ENCODE assay signal across 26 cellular contexts in genomic region chr18:37264956-37265355, GRCh38.
"Had no signal": no experiment of that assay in that cellular context is flagged by ENCODE, and none has a peak within 500 bp of the region (broad histone marks: within the 10 kb centered on the region; RNA-seq: fewer than 3 reads in every experiment).

No MANE protein-coding gene starts in this region.

- H3K27me3 Mint-ChIP-seq: natural killer cell treated with Interleukin-12 subunit alpha and Interleukin-12 subunit beta and Interleukin-15 and Interleukin-18, amount 100 ng/mL, for 72 hours had no signal

- H3K9me3 Mint-ChIP-seq: memory B cell; natural killer cell treated with Interleukin-12 subunit alpha and Interleukin-12 subunit beta and Interleukin-15 and Interleukin-18, amount 100 ng/mL, for 72 hours; neural crest cell; type B pancreatic cell had no signal

- ATAC-seq: effector memory CD8-positive, alpha-beta T cell; heart right ventricle; natural killer cell treated with Interleukin-12 subunit alpha and Interleukin-12 subunit beta and Interleukin-15 and Interleukin-18, amount 100 ng/mL, for 72 hours; stimulated activated memory B cell treated with anti-CD40 and anti-IgM and Interleukin-4, amounts not matched to agents 10 μg/mL and 1 μg/mL and 100 μg/mL, for 72 hours; stimulated activated naive CD8-positive, alpha-beta T cell treated with anti-CD3 and anti-CD28 coated beads, Interleukin-15, Interleukin-2, amounts not matched to agents 100 U/mL and 50 U/mL, for 24 hours had no signal

- H3K27me3 ChIP-seq: right atrium auricular region, testis had no signal

- H3K36me3 ChIP-seq: esophagus squamous epithelium, heart right ventricle, prostate gland, right atrium auricular region, sigmoid colon, spleen, tibial artery had no signal

- H3K4me3 Mint-ChIP-seq: effector memory CD8-positive, alpha-beta T cell; memory B cell; natural killer cell treated with Interleukin-12 subunit alpha and Interleukin-12 subunit beta and Interleukin-15 and Interleukin-18, amount 100 ng/mL, for 72 hours; neural crest cell; stimulated activated memory B cell treated with anti-CD40 and anti-IgM and Interleukin-4, amounts not matched to agents 10 μg/mL and 1 μg/mL and 100 μg/mL, for 72 hours; type B pancreatic cell had no signal

- H3K9me3 ChIP-seq: esophagus squamous epithelium, heart right ventricle, prostate gland, right atrium auricular region, sigmoid colon, spleen, testis, tibial artery had no signal

- H3K27ac Mint-ChIP-seq: effector memory CD8-positive, alpha-beta T cell; memory B cell; natural killer cell treated with Interleukin-12 subunit alpha and Interleukin-12 subunit beta and Interleukin-15 and Interleukin-18, amount 100 ng/mL, for 72 hours; stimulated activated memory B cell treated with anti-CD40 and anti-IgM and Interleukin-4, amounts not matched to agents 10 μg/mL and 1 μg/mL and 100 μg/mL, for 72 hours; type B pancreatic cell had no signal

- DNase-seq: effector memory CD8-positive, alpha-beta T cell; erythroblast; esophagus squamous epithelium; foreskin melanocyte; glutamatergic neuron; heart right ventricle; hippocampal formation; kidney glomerular epithelial cell; nucleus accumbens; sigmoid colon; stimulated activated CD4-positive, alpha-beta T cell treated with anti-CD3 and anti-CD28 coated beads, Interleukin-4, amount 100 ng/mL, for 4 hours; stimulated activated naive CD8-positive, alpha-beta T cell treated with anti-CD3 and anti-CD28 coated beads, Interleukin-15, Interleukin-2, amounts not matched to agents 100 U/mL and 50 U/mL, for 24 hours; testis; tibial artery had no signal

- H3K4me3 ChIP-seq: coronary artery, esophagus squamous epithelium, heart right ventricle, lung, prostate gland, right atrium auricular region, sigmoid colon, spleen, testis, tibial artery had no signal

- FAIRE-seq: endometrium, islet of Langerhans had no signal

- H3K4me1 ChIP-seq: esophagus squamous epithelium, heart right ventricle, prostate gland, right atrium auricular region, sigmoid colon, spleen, testis, tibial artery had no signal

- H3K4me1 Mint-ChIP-seq: neural crest cell had no signal

- H3K36me3 Mint-ChIP-seq: memory B cell; natural killer cell treated with Interleukin-12 subunit alpha and Interleukin-12 subunit beta and Interleukin-15 and Interleukin-18, amount 100 ng/mL, for 72 hours; stimulated activated memory B cell treated with anti-CD40 and anti-IgM and Interleukin-4, amounts not matched to agents 10 μg/mL and 1 μg/mL and 100 μg/mL, for 72 hours; type B pancreatic cell had no signal

- H3K27ac ChIP-seq: coronary artery, esophagus squamous epithelium, heart right ventricle, prostate gland, right atrium auricular region, sigmoid colon, spleen, testis, tibial artery had no signal
